10 cellular contexts compared by ENCODE assay signal in the genomic region with DNA sequence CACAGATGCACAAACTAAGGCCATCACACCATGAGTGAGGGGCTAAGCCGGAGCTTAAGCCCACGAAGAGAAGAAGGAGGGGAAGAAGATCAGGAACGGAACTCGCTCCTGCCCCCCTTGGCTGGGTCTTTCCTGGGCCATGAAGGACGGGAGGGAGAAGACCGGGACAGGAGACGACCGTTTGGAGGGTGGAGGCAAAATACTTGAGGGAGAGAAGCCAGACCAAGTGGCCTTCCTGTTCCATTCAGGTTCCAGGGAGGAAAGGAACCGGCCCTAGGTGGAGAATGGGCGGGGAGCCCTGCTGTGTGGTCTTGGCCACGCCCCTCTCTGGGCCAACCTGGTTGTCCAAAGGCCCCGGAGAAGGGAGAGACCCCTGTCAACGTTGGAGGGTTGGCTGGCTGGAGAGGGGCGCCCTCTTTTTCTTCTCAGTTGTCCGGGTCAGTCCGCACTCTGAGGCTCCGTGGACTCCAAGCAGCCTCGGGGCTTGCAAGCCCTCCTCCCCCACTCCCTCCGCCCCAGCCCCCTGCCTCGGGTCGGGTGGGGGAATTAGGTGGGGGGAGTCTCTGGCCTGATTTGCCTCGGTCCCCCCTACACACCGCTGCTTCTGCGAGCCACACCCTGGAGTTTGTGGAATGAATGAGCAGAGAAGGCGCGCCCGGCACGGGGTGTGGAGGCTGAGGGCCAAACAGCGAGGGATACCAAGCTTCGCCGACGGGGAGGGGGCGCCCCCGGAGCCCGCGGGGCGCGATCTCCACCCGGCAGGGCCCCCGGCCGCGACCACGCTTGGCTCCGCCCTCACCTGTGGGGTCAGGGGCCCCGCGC. TPM values are rescaled to one million over a fixed set of nuclear protein-coding genes. Genes with fewer than 3 reads are reported as not detected.
DNase-seq lines count a peak whose midpoint lies in the region; ATAC-seq and TF ChIP-seq lines count a peak whose summit lies in the region.
"Had no signal": no experiment of that assay in that cellular context is flagged by ENCODE, and none has a peak within 500 bp of the region (broad histone marks: within the 10 kb centered on the region; RNA-seq: fewer than 3 reads in every experiment).

No MANE protein-coding gene starts in this region.

- H3K4me3 Mint-ChIP-seq in MCF 10A (ENCODE audit: unreplicated experiment), result peak overlapping the region; percentile 3
- H3K4me3 Mint-ChIP-seq in natural killer cell treated with Interleukin-12 subunit alpha and Interleukin-12 subunit beta and Interleukin-15 and Interleukin-18, amount 100 ng/mL, for 72 hours, result peak overlapping the region; percentile 65

- BruUV-seq in MCF 10A (replicated peaks; lab: Mats Ljungman, UMichigan), result no TSS peak

- in situ Hi-C loops in GM13977 (cut with MboI; ENCODE audit: low pct_unique_long_range_greater_than_20kb, low sequenced_read_pairs, unreplicated experiment), result no loop called here

- H3K27me3 ChIP-seq in HUES64 (ENCODE audit: insufficient read depth, low read length) (no peaks in the 10 kb centered on the region), adrenal gland (peaks cover 53% of the 10 kb centered on the region)

- POLR2A ChIA-PET in MCF 10A (lab: Yijun Ruan, JAX), result interaction anchor here (0.6 kb wide), 1 partner anchor 11 kb away, joined by 3 read pairs; no protein-coding TSS in a partner anchor

- H3K4me1 ChIP-seq in HUES64 (ENCODE audit: insufficient read depth, low read length), result peaks cover 14% of the 10 kb centered on the region
- peaks cover 0 to 9% of the 10 kb centered on the region in 2 donors for H3K4me1 ChIP-seq in adrenal gland (replicated peaks in 1 of 2)

- TF ChIP-seq POLR2A in adrenal gland (IDR thresholded peaks at IDR 0.05), result no peak

- H3K9ac ChIP-seq in HUES64 (ENCODE audit: low read depth, low read length), result peak overlapping the region; percentile 95

- 4% methylated on average over 40 of the region's 46 CpGs for WGBS in HUES64
- WGBS in adrenal gland, 4 donors, result 3 to 16% (median 8%) methylated on average over 13 to 46 of the region's 46 CpGs

- peaks cover 62% of the 10 kb centered on the region for H3K27me3 Mint-ChIP-seq in MCF 10A (ENCODE audit: insufficient read depth, unreplicated experiment)
- H3K27me3 Mint-ChIP-seq in natural killer cell treated with Interleukin-12 subunit alpha and Interleukin-12 subunit beta and Interleukin-15 and Interleukin-18, amount 100 ng/mL, for 72 hours, result peaks cover 31 to 46% of the 10 kb centered on the region in 2 donors

- H3K9me3 ChIP-seq in HUES64 (ENCODE audit: insufficient read depth, low read depth, low read length) (no peaks in the 10 kb centered on the region), adrenal gland (replicated peaks in 1 of 3) (no peaks in the 10 kb centered on the region)

- H3K27ac Mint-ChIP-seq in MCF 10A (ENCODE audit: low read depth, unreplicated experiment), result no peak overlapping the region
- no peak overlapping the region for H3K27ac Mint-ChIP-seq in natural killer cell treated with Interleukin-12 subunit alpha and Interleukin-12 subunit beta and Interleukin-15 and Interleukin-18, amount 100 ng/mL, for 72 hours

- H3K4me3 ChIP-seq in HUES64 (ENCODE audit: low read length), result peak overlapping the region; percentile 83
- peak overlapping the region in 1 of 4 donors; percentile 19 for H3K4me3 ChIP-seq in adrenal gland

- no peak for ATAC-seq in natural killer cell treated with Interleukin-12 subunit alpha and Interleukin-12 subunit beta and Interleukin-15 and Interleukin-18, amount 100 ng/mL, for 72 hours
- ATAC-seq in HG03442 (IDR thresholded peaks at IDR 0.05; ENCODE audit: unreplicated experiment), result no peak

- no peaks in the 10 kb centered on the region for H3K36me3 Mint-ChIP-seq in MCF 10A (ENCODE audit: insufficient read depth, unreplicated experiment)
- H3K36me3 Mint-ChIP-seq in natural killer cell treated with Interleukin-12 subunit alpha and Interleukin-12 subunit beta and Interleukin-15 and Interleukin-18, amount 100 ng/mL, for 72 hours, result no peaks in the 10 kb centered on the region

- H3K36me3 ChIP-seq in HUES64 (ENCODE audit: insufficient read depth, low read length) (0 out of 2 replicates have a peak, but pooled peaks cover 5% of the 10 kb centered on the region), adrenal gland (replicated peaks in 1 of 2) (no peaks in the 10 kb centered on the region)

- TF ChIP-seq CTCF in MCF 10A (IDR thresholded peaks at IDR 0.05; ENCODE audit: unreplicated experiment) (no peak), adrenal gland (IDR thresholded peaks at IDR 0.05) (no peak), GM13977 (IDR thresholded peaks at IDR 0.05; ENCODE audit: extremely low read depth, insufficient read depth, missing control alignments) (no peak)

- H3K27ac ChIP-seq in HUES64 (ENCODE audit: low read depth, low read length) (peak overlapping the region; percentile 97), adrenal gland (no peak overlapping the region)

- DNase-seq in D341Med (ENCODE audit: low spot score) (peak; percentile 67), MCF 10A (ENCODE audit: unreplicated experiment) (no peak), adrenal gland (no peak), GM13977 (ENCODE audit: low spot score) (no peak), globus pallidus (ENCODE audit: low spot score) (no peak)
- no peak for DNase-seq in natural killer cell treated with Interleukin-12 subunit alpha and Interleukin-12 subunit beta and Interleukin-15 and Interleukin-18, amount 100 ng/mL, for 72 hours (ENCODE audit: low spot score)
- DNase-seq: activated CD4-positive, alpha-beta T cell treated with anti-CD3 and anti-CD28 coated beads for 1 hour had no signal

- CTCF ChIA-PET in MCF 10A (lab: Yijun Ruan, JAX), result no interaction called here

- intact Hi-C loops in MCF 10A (cut with micrococcal nuclease) (no loop called here), adrenal gland (cut with DNase I) (no loop called here)

- H3K4me1 Mint-ChIP-seq in MCF 10A (ENCODE audit: insufficient read depth, unreplicated experiment), result no peaks in the 10 kb centered on the region
- peaks cover 5% of the 10 kb centered on the region in 2 donors for H3K4me1 Mint-ChIP-seq in natural killer cell treated with Interleukin-12 subunit alpha and Interleukin-12 subunit beta and Interleukin-15 and Interleukin-18, amount 100 ng/mL, for 72 hours (ENCODE audit: low read depth in 2 of 2)

- H3K9me3 Mint-ChIP-seq in MCF 10A (ENCODE audit: unreplicated experiment), result no peaks in the 10 kb centered on the region
- no peaks in the 10 kb centered on the region for H3K9me3 Mint-ChIP-seq in natural killer cell treated with Interleukin-12 subunit alpha and Interleukin-12 subunit beta and Interleukin-15 and Interleukin-18, amount 100 ng/mL, for 72 hours

RNA-seq across cellular contexts. Expression of a gene that starts 0.8 kb away (rescaled TPM):
- 14.8 TPM for polyA plus RNA-seq in HUES64 (2013, experiment 1 of 2)
- 16.2 TPM for polyA plus RNA-seq in HUES64 (2013, experiment 2 of 2)
- total RNA-seq in MCF 10A (2022) (not detected in 2 replicates), adrenal gland (under 1 TPM in 1 of 8 donors, not detected in 7; 0.04 TPM)
- total RNA-seq in natural killer cell treated with Interleukin-12 subunit alpha and Interleukin-12 subunit beta and Interleukin-15 and Interleukin-18, amount 100 ng/mL, for 72 hours, result not detected
- under 1 TPM in 2 of 3 donors, not detected in 1; 0.03 to 0.64 TPM for polyA plus RNA-seq in adrenal gland
- polyA plus RNA-seq: fibroblast of lung had no signal
